10 cellular contexts compared by ENCODE assay signal in genomic region chr15:22884344-22884743, GRCh38. TPM values are rescaled to one million over a fixed set of nuclear protein-coding genes. Genes with fewer than 3 reads are reported as not detected.
A peak's percentile ranks its signal among the peaks of the same experiment; 100 is the strongest.
DNase-seq lines count a peak whose midpoint lies in the region; ATAC-seq and TF ChIP-seq lines count a peak whose summit lies in the region.
"Had no signal": no experiment of that assay in that cellular context is flagged by ENCODE, and none has a peak within 500 bp of the region (broad histone marks: within the 10 kb centered on the region; RNA-seq: fewer than 3 reads in every experiment).

No MANE protein-coding gene starts in this region.

- no peaks in the 10 kb centered on the region for H3K4me1 ChIP-seq in upper lobe of left lung

- peaks cover 24 to 66% (median 45%) of the 10 kb centered on the region in 4 donors for H3K36me3 ChIP-seq in upper lobe of left lung

- no peak overlapping the region for H3K27ac Mint-ChIP-seq in activated CD8-positive, alpha-beta T cell treated with anti-CD3 and anti-CD28 coated beads for 36 hours
- H3K27ac Mint-ChIP-seq in memory B cell, result no peak overlapping the region

- no peak overlapping the region for H3K27ac ChIP-seq in upper lobe of left lung
- H3K27ac ChIP-seq: SJSA1 had no signal

- CTCF ChIA-PET in activated CD8-positive, alpha-beta T cell treated with anti-CD3 and anti-CD28 coated beads for 36 hours (lab: Charles Lee), result no interaction called here

- no peak for TF ChIP-seq EP300 in upper lobe of left lung (IDR thresholded peaks at IDR 0.05)

- no peak overlapping the region for H3K4me3 Mint-ChIP-seq in activated CD8-positive, alpha-beta T cell treated with anti-CD3 and anti-CD28 coated beads for 36 hours
- H3K4me3 Mint-ChIP-seq in memory B cell, result no peak overlapping the region

- TF ChIP-seq CTCF in GM10266 (IDR thresholded peaks at IDR 0.05; ENCODE audit: control insufficient read depth, insufficient read depth, low read depth, missing control alignments), result peak; percentile 12
- peak; percentile 22 for TF ChIP-seq CTCF in HFF-Myc (IDR thresholded peaks at IDR 0.05; ENCODE audit: low read depth, low read length, missing control alignments)
- peak; percentile 14 for TF ChIP-seq CTCF in activated CD8-positive, alpha-beta T cell treated with anti-CD3 and anti-CD28 coated beads for 36 hours (IDR thresholded peaks at IDR 0.05)
- TF ChIP-seq CTCF in upper lobe of left lung (IDR thresholded peaks at IDR 0.05), result no peak

- no peak for ATAC-seq in activated CD8-positive, alpha-beta T cell treated with anti-CD3 and anti-CD28 coated beads for 36 hours
- peak; percentile 27 for ATAC-seq in memory B cell (ENCODE audit: low read depth)
- ATAC-seq in HG03135 (IDR thresholded peaks at IDR 0.05; ENCODE audit: unreplicated experiment), result no peak
- ATAC-seq in upper lobe of left lung (ENCODE audit: low FRiP score in 2 of 2), result no peak
- no peak for ATAC-seq in GM18873 (IDR thresholded peaks at IDR 0.05; ENCODE audit: low FRiP score, unreplicated experiment)

- H3K4me1 Mint-ChIP-seq in activated CD8-positive, alpha-beta T cell treated with anti-CD3 and anti-CD28 coated beads for 36 hours (ENCODE audit: low read depth), result peaks cover 2% of the 10 kb centered on the region
- peaks cover 4% of the 10 kb centered on the region for H3K4me1 Mint-ChIP-seq in memory B cell

- H3K9me3 ChIP-seq in upper lobe of left lung, result no peaks in the 10 kb centered on the region
- H3K9me3 ChIP-seq: SJSA1 had no signal

- H3K27me3 ChIP-seq in upper lobe of left lung, result no peaks in the 10 kb centered on the region
- H3K27me3 ChIP-seq: SJSA1 had no signal

- peaks cover 3% of the 10 kb centered on the region for H3K36me3 Mint-ChIP-seq in activated CD8-positive, alpha-beta T cell treated with anti-CD3 and anti-CD28 coated beads for 36 hours (ENCODE audit: low read depth)
- peaks cover 10% of the 10 kb centered on the region for H3K36me3 Mint-ChIP-seq in memory B cell

- no peaks in the 10 kb centered on the region for H3K27me3 Mint-ChIP-seq in activated CD8-positive, alpha-beta T cell treated with anti-CD3 and anti-CD28 coated beads for 36 hours
- no peaks in the 10 kb centered on the region for H3K27me3 Mint-ChIP-seq in memory B cell

- intact Hi-C loops in activated CD8-positive, alpha-beta T cell treated with anti-CD3 and anti-CD28 coated beads for 36 hours (cut with micrococcal nuclease), result no loop called here

- H3K4me3 ChIP-seq in HFF-Myc (replicated peaks; ENCODE audit: low read depth, low read length) (no peak overlapping the region), upper lobe of left lung (no peak overlapping the region)
- H3K4me3 ChIP-seq: SJSA1 had no signal

- DNase-seq in GM10266 (ENCODE audit: extremely low spot score), result no peak
- no peak for DNase-seq in HFF-Myc (ENCODE audit: extremely low read depth, low read depth)
- DNase-seq in activated CD8-positive, alpha-beta T cell treated with anti-CD3 and anti-CD28 coated beads for 36 hours, result peak; percentile 34
- DNase-seq in memory B cell (ENCODE audit: low spot score in 2 of 2), result no peak
- no peak for DNase-seq in upper lobe of left lung
- DNase-seq: amniotic stem cell, NCI-H226 had no signal

- no peaks in the 10 kb centered on the region for H3K9me3 Mint-ChIP-seq in activated CD8-positive, alpha-beta T cell treated with anti-CD3 and anti-CD28 coated beads for 36 hours
- H3K9me3 Mint-ChIP-seq in memory B cell, result no peaks in the 10 kb centered on the region

- 48 to 82% methylated on average over 1 of the region's 1 CpG for WGBS in upper lobe of left lung, 2 donors

- POLR2A ChIA-PET in activated CD8-positive, alpha-beta T cell treated with anti-CD3 and anti-CD28 coated beads for 36 hours (lab: Charles Lee), result interaction anchor here (0.8 kb wide), 1 partner anchor 15 kb away, joined by 5 read pairs; no protein-coding TSS in a partner anchor

- no peak for TF ChIP-seq POLR2A in upper lobe of left lung (IDR thresholded peaks at IDR 0.05)

RNA-seq across cellular contexts. Expression of gene NIPA2, which starts 45.9 kb away (rescaled TPM):
- total RNA-seq in activated CD8-positive, alpha-beta T cell treated with anti-CD3 and anti-CD28 coated beads for 36 hours, result 10 to 100 TPM; 59.2 to 61.5 TPM
- 10 to 100 TPM; 23.0 to 55.9 (median 47.5) TPM for total RNA-seq in upper lobe of left lung

Comparison
In these comparisons a context has a peak if more than half of its experiments do, and no peak if none do; other contexts are left out.
1. CTCF ChIP-seq: peak in GM10266 (single experiment), HFF-Myc (single experiment) and activated CD8-positive, alpha-beta T cell treated with anti-CD3 and anti-CD28 coated beads for 36 hours (single experiment); none in upper lobe of left lung (0 of 6).